In genomic region chr17:16910341-16910740, GRCh38 we compare ENCODE assay signal across 18 cellular contexts.
A peak's percentile ranks its signal among the peaks of the same experiment; 100 is the strongest.
DNase-seq lines count a peak whose midpoint lies in the region; ATAC-seq, FAIRE-seq and TF ChIP-seq lines count a peak whose summit lies in the region.
"Had no signal": no experiment of that assay in that cellular context is flagged by ENCODE, and none has a peak within 500 bp of the region (broad histone marks: within the 10 kb centered on the region; RNA-seq: fewer than 3 reads in every experiment).

No MANE protein-coding gene starts in this region.

- H4K20me1 ChIP-seq in H9 (ENCODE audit: control insufficient read depth, insufficient read depth, insufficient read length) (no peaks in the 10 kb centered on the region), endothelial cell of umbilical vein (replicated peaks; ENCODE audit: control insufficient read depth, extremely low read depth, insufficient read depth, low read length) (no peaks in the 10 kb centered on the region), PC-9 (ENCODE audit: insufficient read depth) (no peaks in the 10 kb centered on the region)

- no peak overlapping the region for H3K23ac ChIP-seq in H9 (ENCODE audit: insufficient read length, low read depth, low read length)

- BruUV-seq in endothelial cell of umbilical vein (replicated peaks; lab: Mats Ljungman, UMichigan) (no TSS peak), PC-9 (replicated peaks; lab: Mats Ljungman, UMichigan) (no TSS peak)

- peak; percentile 15 for FAIRE-seq in endothelial cell of umbilical vein (lab: Jason Lieb, UNC)

- H3K4me1 Mint-ChIP-seq in H9 (peaks cover 0 to 9% of the 10 kb centered on the region in 2 experiments; a peak in 3 of 4 replicates), chondrocyte (ENCODE audit: low read depth) (peaks cover 16% of the 10 kb centered on the region)

- WGBS in H9 (ENCODE audit: extremely low coverage, insufficient read length, low lambda C conversion rate), result no CpG with 5 or more reads among the region's 8 CpGs
- WGBS in spleen, 5 donors, result 67 to 74% (median 70%) methylated on average over 8 of the region's 8 CpGs

- no peaks in the 10 kb centered on the region; a peak in 1 of 5 replicates for H3K9me3 Mint-ChIP-seq in H9
- H3K9me3 Mint-ChIP-seq in chondrocyte (ENCODE audit: low read depth), result peaks cover 8% of the 10 kb centered on the region
- H3K9me3 Mint-ChIP-seq: GM23338 had no signal

- H3K4me1 ChIP-seq in H9 (ENCODE audit: insufficient read depth, low read length) (no peaks in the 10 kb centered on the region), endothelial cell of umbilical vein (ENCODE audit: control insufficient read depth, extremely low read depth, insufficient read depth, low read length) (peaks cover 8% of the 10 kb centered on the region), spleen (no peaks in the 10 kb centered on the region), PC-9 (replicated peaks; ENCODE audit: insufficient read depth) (peaks cover 21% of the 10 kb centered on the region)

- no peak overlapping the region for H3K18ac ChIP-seq in H9 (ENCODE audit: insufficient read length, low read depth, low read length)

- H3K27me3 ChIP-seq in H9 (ENCODE audit: insufficient read depth, low read length), result no peaks in the 10 kb centered on the region
- peaks cover 2 to 3% of the 10 kb centered on the region in 2 experiments for H3K27me3 ChIP-seq in endothelial cell of umbilical vein (ENCODE audit: control insufficient read depth in 2 of 2, insufficient read depth in 2 of 2, low read length in 2 of 2)
- H3K27me3 ChIP-seq in spleen (replicated peaks in 1 of 7), result peaks cover 0 to 17% (median 0%) of the 10 kb centered on the region in 7 donors
- no peaks in the 10 kb centered on the region for H3K27me3 ChIP-seq in PC-9 (ENCODE audit: insufficient read depth, low read depth)

- no peak for ATAC-seq in HG03135 (IDR thresholded peaks at IDR 0.05; ENCODE audit: unreplicated experiment)
- ATAC-seq: GM23338, Panc1, Right ventricle myocardium inferior had no signal

- no peak overlapping the region for H4K91ac ChIP-seq in H9 (ENCODE audit: insufficient read length, low read depth, low read length)

- H3K27ac Mint-ChIP-seq in H9, result no peak overlapping the region
- H3K27ac Mint-ChIP-seq in chondrocyte (ENCODE audit: unreplicated experiment), result no peak overlapping the region
- H3K27ac Mint-ChIP-seq: GM23338 had no signal

- H2BK12ac ChIP-seq in H9 (ENCODE audit: insufficient read length, low read depth, low read length), result no peak overlapping the region

- H3K4me2 ChIP-seq in H9 (ENCODE audit: insufficient read depth, insufficient read length, low read length), result no peak overlapping the region
- H3K4me2 ChIP-seq in endothelial cell of umbilical vein (ENCODE audit: insufficient read depth, low read length), result no peak overlapping the region
- H3K4me2 ChIP-seq in PC-9, result no peak overlapping the region
- H3K4me2 ChIP-seq: GM23338 had no signal

- H3K4me3 ChIP-seq in endothelial cell of umbilical vein (replicated peaks in 1 of 3; ENCODE audit: insufficient read depth in 1 of 3, low read depth in 1 of 3, low read length in 3 of 3) (no peak overlapping the region), spleen (no peak overlapping the region), PC-9 (no peak overlapping the region)
- H3K4me3 ChIP-seq: GM23338 had no signal

- no peak overlapping the region for H2BK15ac ChIP-seq in H9 (ENCODE audit: low read depth, low read length)

- no peak overlapping the region for H3K56ac ChIP-seq in H9 (ENCODE audit: insufficient read length, low read depth, low read length)

- H3K4me3 Mint-ChIP-seq in H9 (no peak overlapping the region), chondrocyte (ENCODE audit: unreplicated experiment) (no peak overlapping the region)
- H3K4me3 Mint-ChIP-seq: GM23338 had no signal

- no peak overlapping the region for H3K14ac ChIP-seq in H9 (ENCODE audit: insufficient read depth, low read length)

- CTCF ChIA-PET in endothelial cell of umbilical vein (lab: Charles Lee), result no interaction called here
- CTCF ChIA-PET in PC-9 (lab: Charles Lee), result no interaction called here

- TF ChIP-seq CTCF in H9 (conservative IDR thresholded peaks at IDR 0.05) (no peak), endothelial cell of umbilical vein (IDR thresholded peaks at IDR 0.05; ENCODE audit: extremely low read depth in 1 of 2, insufficient read depth in 1 of 2, low read depth in 1 of 2, low read length in 2 of 2) (no peak), spleen (IDR thresholded peaks at IDR 0.05 in 8 of 11, conservative IDR thresholded peaks at IDR 0.05 in 3 of 11) (no peak), PC-9 (conservative IDR thresholded peaks at IDR 0.05) (no peak), chondrocyte (IDR thresholded peaks at IDR 0.05) (no peak)

- H3K27me3 Mint-ChIP-seq in H9 (ENCODE audit: low read depth) (no peaks in the 10 kb centered on the region; the same call in none of the 2 replicates), chondrocyte (ENCODE audit: low read depth) (peaks cover 1% of the 10 kb centered on the region)

- H2AK5ac ChIP-seq in H9 (ENCODE audit: insufficient read length, low read length), result no peak overlapping the region

- H2BK20ac ChIP-seq in H9 (ENCODE audit: low read depth, low read length, poor library complexity, severe bottlenecking), result no peak overlapping the region

- TF ChIP-seq POLR2A in endothelial cell of umbilical vein (IDR thresholded peaks at IDR 0.05; ENCODE audit: low read depth, low read length) (no peak), spleen (IDR thresholded peaks at IDR 0.05) (no peak)

- H2AFZ ChIP-seq in H9 (ENCODE audit: low read length), result no peak overlapping the region
- H2AFZ ChIP-seq in endothelial cell of umbilical vein (ENCODE audit: low read depth, low read length), result no peak overlapping the region
- no peak overlapping the region for H2AFZ ChIP-seq in PC-9

- H3K79me2 ChIP-seq in H9 (ENCODE audit: insufficient read depth, low read length) (no peaks in the 10 kb centered on the region), endothelial cell of umbilical vein (ENCODE audit: control insufficient read depth, insufficient read depth, low read length) (no peaks in the 10 kb centered on the region), PC-9 (ENCODE audit: low read depth) (no peaks in the 10 kb centered on the region)

- H3K9me2 ChIP-seq in PC-9 (ENCODE audit: insufficient read depth), result no peaks in the 10 kb centered on the region; the same call in 1 of the 2 replicates

- intact Hi-C loops in endothelial cell of umbilical vein (cut with micrococcal nuclease) (no loop called here), spleen (cut with DNase I; ENCODE audit: low total_unique reads) (no loop called here), PC-9 (cut with micrococcal nuclease; ENCODE audit: unreplicated experiment) (no loop called here)

- peak; percentile 24 for DNase-seq in activated CD8-positive, alpha-beta memory T cell treated with anti-CD3 and anti-CD28 coated beads for 24 hours
- DNase-seq in activated CD8-positive, alpha-beta memory T cell treated with anti-CD3 and anti-CD28 coated beads, Interleukin-2, amount 50 U/mL, for 4 hours, result no peak
- DNase-seq in H9 (peak; percentile 25), endothelial cell of umbilical vein (ENCODE audit: low read depth, low spot score) (peak; percentile 32), spleen (peak; percentile 35), PC-9 (no peak), chondrocyte (ENCODE audit: low spot score) (no peak)
- DNase-seq: C1 segment of cervical spinal cord, DMS 273 treated with DMSO at 0.1 percent for 48 hours, GF-D8, KBM-7, NCI-H1048, NCI-H2081 treated with DMSO at 0.1 percent for 48 hours, NCI-H524 had no signal

- no peak overlapping the region for H2BK120ac ChIP-seq in H9 (ENCODE audit: low read depth, low read length, poor library complexity, severe bottlenecking)

- POLR2A ChIA-PET in endothelial cell of umbilical vein (lab: Charles Lee), result no interaction called here
- POLR2A ChIA-PET in PC-9 (lab: Charles Lee; ENCODE audit: unreplicated experiment), result no interaction called here

- no peak overlapping the region for H3T11ph ChIP-seq in H9 (ENCODE audit: low read length)

- H3K9ac ChIP-seq in H9 (ENCODE audit: extremely low read depth, insufficient read length, low read length) (no peak overlapping the region), endothelial cell of umbilical vein (replicated peaks; ENCODE audit: extremely low read depth, insufficient read depth, low read length) (no peak overlapping the region)

- no peaks in the 10 kb centered on the region for H3K36me3 ChIP-seq in endothelial cell of umbilical vein (ENCODE audit: control insufficient read depth in 2 of 2, extremely low read depth in 1 of 2, insufficient read depth in 2 of 2, low read length in 2 of 2)
- no peaks in the 10 kb centered on the region for H3K36me3 ChIP-seq in spleen
- no peaks in the 10 kb centered on the region for H3K36me3 ChIP-seq in PC-9 (ENCODE audit: low read depth)

- H3K23me2 ChIP-seq in H9 (ENCODE audit: insufficient read length, low read depth, low read length, poor library complexity, severe bottlenecking), result no peaks in the 10 kb centered on the region

- no peak overlapping the region for H4K8ac ChIP-seq in H9 (replicated peaks; ENCODE audit: insufficient read length, low read depth, low read length)

- H3K4ac ChIP-seq in H9 (ENCODE audit: low read depth, low read length), result no peak overlapping the region

- dilution Hi-C loops in endothelial cell of umbilical vein (cut with MboI; ENCODE audit: extremely low pct_ligation_motif_present, low sequenced_read_pairs), result no loop called here

- no peak overlapping the region for H2BK5ac ChIP-seq in H9 (ENCODE audit: insufficient read length, low read length)

- no peak overlapping the region for H4K5ac ChIP-seq in H9 (ENCODE audit: insufficient read length, low read depth, low read length)

- no peaks in the 10 kb centered on the region for H3K9me3 ChIP-seq in H9 (ENCODE audit: control insufficient read depth, low read depth, low read length)
- H3K9me3 ChIP-seq in endothelial cell of umbilical vein (replicated peaks; ENCODE audit: control insufficient read depth, insufficient read depth, low read length), result no peaks in the 10 kb centered on the region
- H3K9me3 ChIP-seq in spleen, result no peaks in the 10 kb centered on the region
- H3K9me3 ChIP-seq in PC-9 (ENCODE audit: insufficient read depth, low read depth), result no peaks in the 10 kb centered on the region

- H3K36me3 Mint-ChIP-seq in H9 (ENCODE audit: insufficient read depth in 1 of 3, low read depth in 3 of 3) (no peaks in the 10 kb centered on the region), chondrocyte (ENCODE audit: low read depth) (no peaks in the 10 kb centered on the region)

- H3K27ac ChIP-seq in H9 (ENCODE audit: insufficient read length, low read depth, low read length), result no peak overlapping the region
- no peak overlapping the region for H3K27ac ChIP-seq in endothelial cell of umbilical vein (ENCODE audit: insufficient read depth, low read depth, low read length)
- no peak overlapping the region for H3K27ac ChIP-seq in spleen
- H3K27ac ChIP-seq in PC-9, result no peak overlapping the region

- no peaks in the 10 kb centered on the region for H3K79me1 ChIP-seq in H9 (ENCODE audit: insufficient read depth, low read depth, low read length, poor library complexity, severe bottlenecking)

- H3K9me1 ChIP-seq in endothelial cell of umbilical vein (replicated peaks; ENCODE audit: control insufficient read depth, extremely low read depth, insufficient read depth, low read length), result no peaks in the 10 kb centered on the region

- peaks cover 21% of the 10 kb centered on the region for H3F3A ChIP-seq in PC-9 (ENCODE audit: insufficient read depth, low read depth)

TF ChIP-seq in endothelial cell of umbilical vein, 7 proteins besides CTCF, POLR2A, EP300 and RAD21 (continues in another document):
- no peak for TF ChIP-seq GATA2 (IDR thresholded peaks at IDR 0.05; ENCODE audit: insufficient read depth, insufficient read length, low read depth, low read length)

Comparison
In these comparisons a context has a peak if more than half of its experiments do, and no peak if none do; other contexts are left out.
1. DNase-seq: peak in activated CD8-positive, alpha-beta memory T cell treated with anti-CD3 and anti-CD28 coated beads for 24 hours (single experiment), H9 (single experiment), endothelial cell of umbilical vein (single experiment) and spleen (single experiment); none in activated CD8-positive, alpha-beta memory T cell treated with anti-CD3 and anti-CD28 coated beads, Interleukin-2, amount 50 U/mL, for 4 hours (single experiment), PC-9 (0 of 2) and chondrocyte (single experiment).